1 cellular context compared by ENCODE assay signal in the genomic region with DNA sequence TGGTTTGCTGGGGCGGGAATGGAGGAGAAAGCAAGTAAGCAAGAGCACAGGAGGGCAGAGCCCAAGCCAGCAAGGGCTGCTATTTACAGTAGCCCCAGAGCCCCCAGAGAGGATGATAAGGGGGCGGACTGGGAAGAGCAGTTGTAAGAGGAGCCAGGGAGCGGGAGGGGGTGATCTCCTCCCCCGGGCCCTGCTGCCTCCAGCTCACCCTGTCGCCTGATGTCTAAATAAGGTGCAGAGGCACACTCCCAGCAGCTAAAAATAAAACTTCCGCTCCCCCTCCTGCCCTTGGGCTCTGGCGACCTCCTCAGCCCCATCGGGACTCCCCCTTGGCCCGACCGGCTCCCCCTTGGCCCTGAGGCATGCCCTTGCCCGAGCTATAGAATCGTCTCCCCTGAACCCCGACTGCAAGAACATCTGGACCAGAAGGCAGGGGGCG.
A peak's percentile ranks its signal among the peaks of the same experiment; 100 is the strongest.
TF ChIP-seq lines count a peak whose summit lies in the region.

No MANE protein-coding gene starts in this region.

TF ChIP-seq in GM12878, 131 proteins besides CTCF, POLR2A, EP300 and RAD21 (continues in another document):
- no peak for TF ChIP-seq PAX8 (IDR thresholded peaks at IDR 0.05)
- TF ChIP-seq SUPT20H (IDR thresholded peaks at IDR 0.05; ENCODE audit: borderline replicate concordance, control insufficient read depth, low read depth, low read length) = no peak
- no peak for TF ChIP-seq RELA (IDR thresholded peaks at IDR 0.05; ENCODE audit: borderline replicate concordance, partially characterized antibody)
- peak; percentile 27 for TF ChIP-seq SP1 (IDR thresholded peaks at IDR 0.05; ENCODE audit: low read depth, low read length)
- TF ChIP-seq, protein P1, sequence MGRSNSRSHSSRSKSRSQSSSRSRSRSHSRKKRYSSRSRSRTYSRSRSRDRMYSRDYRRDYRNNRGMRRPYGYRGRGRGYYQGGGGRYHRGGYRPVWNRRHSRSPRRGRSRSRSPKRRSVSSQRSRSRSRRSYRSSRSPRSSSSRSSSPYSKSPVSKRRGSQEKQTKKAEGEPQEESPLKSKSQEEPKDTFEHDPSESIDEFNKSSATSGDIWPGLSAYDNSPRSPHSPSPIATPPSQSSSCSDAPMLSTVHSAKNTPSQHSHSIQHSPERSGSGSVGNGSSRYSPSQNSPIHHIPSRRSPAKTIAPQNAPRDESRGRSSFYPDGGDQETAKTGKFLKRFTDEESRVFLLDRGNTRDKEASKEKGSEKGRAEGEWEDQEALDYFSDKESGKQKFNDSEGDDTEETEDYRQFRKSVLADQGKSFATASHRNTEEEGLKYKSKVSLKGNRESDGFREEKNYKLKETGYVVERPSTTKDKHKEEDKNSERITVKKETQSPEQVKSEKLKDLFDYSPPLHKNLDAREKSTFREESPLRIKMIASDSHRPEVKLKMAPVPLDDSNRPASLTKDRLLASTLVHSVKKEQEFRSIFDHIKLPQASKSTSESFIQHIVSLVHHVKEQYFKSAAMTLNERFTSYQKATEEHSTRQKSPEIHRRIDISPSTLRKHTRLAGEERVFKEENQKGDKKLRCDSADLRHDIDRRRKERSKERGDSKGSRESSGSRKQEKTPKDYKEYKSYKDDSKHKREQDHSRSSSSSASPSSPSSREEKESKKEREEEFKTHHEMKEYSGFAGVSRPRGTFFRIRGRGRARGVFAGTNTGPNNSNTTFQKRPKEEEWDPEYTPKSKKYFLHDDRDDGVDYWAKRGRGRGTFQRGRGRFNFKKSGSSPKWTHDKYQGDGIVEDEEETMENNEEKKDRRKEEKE (IDR thresholded peaks at IDR 0.05) = no peak
- TF ChIP-seq, protein P2, sequence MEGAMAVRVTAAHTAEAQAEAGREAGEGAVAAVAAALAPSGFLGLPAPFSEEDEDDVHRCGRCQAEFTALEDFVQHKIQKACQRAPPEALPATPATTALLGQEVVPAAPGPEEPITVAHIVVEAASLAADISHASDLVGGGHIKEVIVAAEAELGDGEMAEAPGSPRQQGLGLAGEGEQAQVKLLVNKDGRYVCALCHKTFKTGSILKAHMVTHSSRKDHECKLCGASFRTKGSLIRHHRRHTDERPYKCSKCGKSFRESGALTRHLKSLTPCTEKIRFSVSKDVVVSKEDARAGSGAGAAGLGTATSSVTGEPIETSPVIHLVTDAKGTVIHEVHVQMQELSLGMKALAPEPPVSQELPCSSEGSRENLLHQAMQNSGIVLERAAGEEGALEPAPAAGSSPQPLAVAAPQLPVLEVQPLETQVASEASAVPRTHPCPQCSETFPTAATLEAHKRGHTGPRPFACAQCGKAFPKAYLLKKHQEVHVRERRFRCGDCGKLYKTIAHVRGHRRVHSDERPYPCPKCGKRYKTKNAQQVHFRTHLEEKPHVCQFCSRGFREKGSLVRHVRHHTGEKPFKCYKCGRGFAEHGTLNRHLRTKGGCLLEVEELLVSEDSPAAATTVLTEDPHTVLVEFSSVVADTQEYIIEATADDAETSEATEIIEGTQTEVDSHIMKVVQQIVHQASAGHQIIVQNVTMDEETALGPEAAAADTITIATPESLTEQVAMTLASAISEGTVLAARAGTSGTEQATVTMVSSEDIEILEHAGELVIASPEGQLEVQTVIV (IDR thresholded peaks at IDR 0.05; ENCODE audit: borderline replicate concordance, partially characterized antibody) = no peak
- TF ChIP-seq BRCA1 (IDR thresholded peaks at IDR 0.05; ENCODE audit: low read depth, low read length) = no peak
- TF ChIP-seq ATF7 (IDR thresholded peaks at IDR 0.05; ENCODE audit: low read depth) = peak; percentile 57
- peak; percentile 21; the same call in 1 of the 2 replicates for TF ChIP-seq DPF2 (IDR thresholded peaks at IDR 0.05)
- TF ChIP-seq NFXL1 (IDR thresholded peaks at IDR 0.05; ENCODE audit: borderline replicate concordance) = no peak
- no peak for TF ChIP-seq JUNB (IDR thresholded peaks at IDR 0.05)
- TF ChIP-seq, protein P3, sequence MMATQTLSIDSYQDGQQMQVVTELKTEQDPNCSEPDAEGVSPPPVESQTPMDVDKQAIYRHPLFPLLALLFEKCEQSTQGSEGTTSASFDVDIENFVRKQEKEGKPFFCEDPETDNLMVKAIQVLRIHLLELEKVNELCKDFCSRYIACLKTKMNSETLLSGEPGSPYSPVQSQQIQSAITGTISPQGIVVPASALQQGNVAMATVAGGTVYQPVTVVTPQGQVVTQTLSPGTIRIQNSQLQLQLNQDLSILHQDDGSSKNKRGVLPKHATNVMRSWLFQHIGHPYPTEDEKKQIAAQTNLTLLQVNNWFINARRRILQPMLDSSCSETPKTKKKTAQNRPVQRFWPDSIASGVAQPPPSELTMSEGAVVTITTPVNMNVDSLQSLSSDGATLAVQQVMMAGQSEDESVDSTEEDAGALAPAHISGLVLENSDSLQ (IDR thresholded peaks at IDR 0.05) = no peak
- TF ChIP-seq, protein P4, sequence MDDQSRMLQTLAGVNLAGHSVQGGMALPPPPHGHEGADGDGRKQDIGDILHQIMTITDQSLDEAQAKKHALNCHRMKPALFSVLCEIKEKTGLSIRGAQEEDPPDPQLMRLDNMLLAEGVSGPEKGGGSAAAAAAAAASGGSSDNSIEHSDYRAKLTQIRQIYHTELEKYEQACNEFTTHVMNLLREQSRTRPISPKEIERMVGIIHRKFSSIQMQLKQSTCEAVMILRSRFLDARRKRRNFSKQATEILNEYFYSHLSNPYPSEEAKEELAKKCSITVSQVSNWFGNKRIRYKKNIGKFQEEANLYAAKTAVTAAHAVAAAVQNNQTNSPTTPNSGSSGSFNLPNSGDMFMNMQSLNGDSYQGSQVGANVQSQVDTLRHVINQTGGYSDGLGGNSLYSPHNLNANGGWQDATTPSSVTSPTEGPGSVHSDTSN (IDR thresholded peaks at IDR 0.05; ENCODE audit: insufficient replicate concordance, low read depth, low read length) = no peak
- TF ChIP-seq MTA3 (IDR thresholded peaks at IDR 0.05; ENCODE audit: borderline replicate concordance, low read length) = no peak
- TF ChIP-seq, protein P5, sequence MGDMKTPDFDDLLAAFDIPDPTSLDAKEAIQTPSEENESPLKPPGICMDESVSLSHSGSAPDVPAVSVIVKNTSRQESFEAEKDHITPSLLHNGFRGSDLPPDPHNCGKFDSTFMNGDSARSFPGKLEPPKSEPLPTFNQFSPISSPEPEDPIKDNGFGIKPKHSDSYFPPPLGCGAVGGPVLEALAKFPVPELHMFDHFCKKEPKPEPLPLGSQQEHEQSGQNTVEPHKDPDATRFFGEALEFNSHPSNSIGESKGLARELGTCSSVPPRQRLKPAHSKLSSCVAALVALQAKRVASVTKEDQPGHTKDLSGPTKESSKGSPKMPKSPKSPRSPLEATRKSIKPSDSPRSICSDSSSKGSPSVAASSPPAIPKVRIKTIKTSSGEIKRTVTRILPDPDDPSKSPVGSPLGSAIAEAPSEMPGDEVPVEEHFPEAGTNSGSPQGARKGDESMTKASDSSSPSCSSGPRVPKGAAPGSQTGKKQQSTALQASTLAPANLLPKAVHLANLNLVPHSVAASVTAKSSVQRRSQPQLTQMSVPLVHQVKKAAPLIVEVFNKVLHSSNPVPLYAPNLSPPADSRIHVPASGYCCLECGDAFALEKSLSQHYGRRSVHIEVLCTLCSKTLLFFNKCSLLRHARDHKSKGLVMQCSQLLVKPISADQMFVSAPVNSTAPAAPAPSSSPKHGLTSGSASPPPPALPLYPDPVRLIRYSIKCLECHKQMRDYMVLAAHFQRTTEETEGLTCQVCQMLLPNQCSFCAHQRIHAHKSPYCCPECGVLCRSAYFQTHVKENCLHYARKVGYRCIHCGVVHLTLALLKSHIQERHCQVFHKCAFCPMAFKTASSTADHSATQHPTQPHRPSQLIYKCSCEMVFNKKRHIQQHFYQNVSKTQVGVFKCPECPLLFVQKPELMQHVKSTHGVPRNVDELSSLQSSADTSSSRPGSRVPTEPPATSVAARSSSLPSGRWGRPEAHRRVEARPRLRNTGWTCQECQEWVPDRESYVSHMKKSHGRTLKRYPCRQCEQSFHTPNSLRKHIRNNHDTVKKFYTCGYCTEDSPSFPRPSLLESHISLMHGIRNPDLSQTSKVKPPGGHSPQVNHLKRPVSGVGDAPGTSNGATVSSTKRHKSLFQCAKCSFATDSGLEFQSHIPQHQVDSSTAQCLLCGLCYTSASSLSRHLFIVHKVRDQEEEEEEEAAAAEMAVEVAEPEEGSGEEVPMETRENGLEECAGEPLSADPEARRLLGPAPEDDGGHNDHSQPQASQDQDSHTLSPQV (IDR thresholded peaks at IDR 0.05) = no peak
- TF ChIP-seq, protein P6, sequence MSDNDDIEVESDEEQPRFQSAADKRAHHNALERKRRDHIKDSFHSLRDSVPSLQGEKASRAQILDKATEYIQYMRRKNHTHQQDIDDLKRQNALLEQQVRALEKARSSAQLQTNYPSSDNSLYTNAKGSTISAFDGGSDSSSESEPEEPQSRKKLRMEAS (IDR thresholded peaks at IDR 0.05; ENCODE audit: low read depth, low read length) = no peak
- TF ChIP-seq CBX3 (IDR thresholded peaks at IDR 0.05; ENCODE audit: borderline replicate concordance, low read depth) = no peak
- 0 out of 2 replicates have a peak, but pooled peaks have one; percentile 54 for TF ChIP-seq NBN (IDR thresholded peaks at IDR 0.05)
- TF ChIP-seq ZNF274 (IDR thresholded peaks at IDR 0.05; ENCODE audit: insufficient read depth, insufficient read length) = no peak
- TF ChIP-seq, protein P7, sequence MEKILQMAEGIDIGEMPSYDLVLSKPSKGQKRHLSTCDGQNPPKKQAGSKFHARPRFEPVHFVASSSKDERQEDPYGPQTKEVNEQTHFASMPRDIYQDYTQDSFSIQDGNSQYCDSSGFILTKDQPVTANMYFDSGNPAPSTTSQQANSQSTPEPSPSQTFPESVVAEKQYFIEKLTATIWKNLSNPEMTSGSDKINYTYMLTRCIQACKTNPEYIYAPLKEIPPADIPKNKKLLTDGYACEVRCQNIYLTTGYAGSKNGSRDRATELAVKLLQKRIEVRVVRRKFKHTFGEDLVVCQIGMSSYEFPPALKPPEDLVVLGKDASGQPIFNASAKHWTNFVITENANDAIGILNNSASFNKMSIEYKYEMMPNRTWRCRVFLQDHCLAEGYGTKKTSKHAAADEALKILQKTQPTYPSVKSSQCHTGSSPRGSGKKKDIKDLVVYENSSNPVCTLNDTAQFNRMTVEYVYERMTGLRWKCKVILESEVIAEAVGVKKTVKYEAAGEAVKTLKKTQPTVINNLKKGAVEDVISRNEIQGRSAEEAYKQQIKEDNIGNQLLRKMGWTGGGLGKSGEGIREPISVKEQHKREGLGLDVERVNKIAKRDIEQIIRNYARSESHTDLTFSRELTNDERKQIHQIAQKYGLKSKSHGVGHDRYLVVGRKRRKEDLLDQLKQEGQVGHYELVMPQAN (conservative IDR thresholded peaks at IDR 0.05) = no peak
- TF ChIP-seq FOXM1 (IDR thresholded peaks at IDR 0.05; ENCODE audit: low read depth, low read length) = no peak
- no peak for TF ChIP-seq SPI1 (IDR thresholded peaks at IDR 0.05; ENCODE audit: borderline replicate concordance, insufficient read depth, low read depth, low read length)
- 0 out of 2 replicates have a peak, but pooled peaks have one; percentile 16 for TF ChIP-seq TCF12 (IDR thresholded peaks at IDR 0.05; ENCODE audit: low read depth, low read length)
- TF ChIP-seq MYB (IDR thresholded peaks at IDR 0.05; ENCODE audit: borderline replicate concordance, low read depth, low read length) = no peak
- TF ChIP-seq ETV6 (conservative IDR thresholded peaks at IDR 0.05 in 1 of 2, IDR thresholded peaks at IDR 0.05 in 1 of 2; ENCODE audit: borderline replicate concordance in 1 of 2, low read depth in 1 of 2) = no peak; a peak in 1 of 4 replicates
- TF ChIP-seq, protein P8, sequence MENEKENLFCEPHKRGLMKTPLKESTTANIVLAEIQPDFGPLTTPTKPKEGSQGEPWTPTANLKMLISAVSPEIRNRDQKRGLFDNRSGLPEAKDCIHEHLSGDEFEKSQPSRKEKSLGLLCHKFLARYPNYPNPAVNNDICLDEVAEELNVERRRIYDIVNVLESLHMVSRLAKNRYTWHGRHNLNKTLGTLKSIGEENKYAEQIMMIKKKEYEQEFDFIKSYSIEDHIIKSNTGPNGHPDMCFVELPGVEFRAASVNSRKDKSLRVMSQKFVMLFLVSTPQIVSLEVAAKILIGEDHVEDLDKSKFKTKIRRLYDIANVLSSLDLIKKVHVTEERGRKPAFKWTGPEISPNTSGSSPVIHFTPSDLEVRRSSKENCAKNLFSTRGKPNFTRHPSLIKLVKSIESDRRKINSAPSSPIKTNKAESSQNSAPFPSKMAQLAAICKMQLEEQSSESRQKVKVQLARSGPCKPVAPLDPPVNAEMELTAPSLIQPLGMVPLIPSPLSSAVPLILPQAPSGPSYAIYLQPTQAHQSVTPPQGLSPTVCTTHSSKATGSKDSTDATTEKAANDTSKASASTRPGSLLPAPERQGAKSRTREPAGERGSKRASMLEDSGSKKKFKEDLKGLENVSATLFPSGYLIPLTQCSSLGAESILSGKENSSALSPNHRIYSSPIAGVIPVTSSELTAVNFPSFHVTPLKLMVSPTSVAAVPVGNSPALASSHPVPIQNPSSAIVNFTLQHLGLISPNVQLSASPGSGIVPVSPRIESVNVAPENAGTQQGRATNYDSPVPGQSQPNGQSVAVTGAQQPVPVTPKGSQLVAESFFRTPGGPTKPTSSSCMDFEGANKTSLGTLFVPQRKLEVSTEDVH (IDR thresholded peaks at IDR 0.05; ENCODE audit: low read depth, partially characterized antibody) = no peak
- TF ChIP-seq STAT1 (conservative IDR thresholded peaks at IDR 0.05) = no peak
- TF ChIP-seq LARP7 (IDR thresholded peaks at IDR 0.05) = no peak
- TF ChIP-seq CHD2 (IDR thresholded peaks at IDR 0.05; ENCODE audit: borderline replicate concordance, low read depth, low read length) = no peak
- TF ChIP-seq, protein P9, sequence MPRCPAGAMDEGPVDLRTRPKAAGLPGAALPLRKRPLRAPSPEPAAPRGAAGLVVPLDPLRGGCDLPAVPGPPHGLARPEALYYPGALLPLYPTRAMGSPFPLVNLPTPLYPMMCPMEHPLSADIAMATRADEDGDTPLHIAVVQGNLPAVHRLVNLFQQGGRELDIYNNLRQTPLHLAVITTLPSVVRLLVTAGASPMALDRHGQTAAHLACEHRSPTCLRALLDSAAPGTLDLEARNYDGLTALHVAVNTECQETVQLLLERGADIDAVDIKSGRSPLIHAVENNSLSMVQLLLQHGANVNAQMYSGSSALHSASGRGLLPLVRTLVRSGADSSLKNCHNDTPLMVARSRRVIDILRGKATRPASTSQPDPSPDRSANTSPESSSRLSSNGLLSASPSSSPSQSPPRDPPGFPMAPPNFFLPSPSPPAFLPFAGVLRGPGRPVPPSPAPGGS (IDR thresholded peaks at IDR 0.05; ENCODE audit: borderline replicate concordance, insufficient read depth, low read depth, low read length, poor library complexity, severe bottlenecking) = no peak
- no peak for TF ChIP-seq RCOR1 (conservative IDR thresholded peaks at IDR 0.05; ENCODE audit: low read depth, low read length)
- TF ChIP-seq, protein P10, sequence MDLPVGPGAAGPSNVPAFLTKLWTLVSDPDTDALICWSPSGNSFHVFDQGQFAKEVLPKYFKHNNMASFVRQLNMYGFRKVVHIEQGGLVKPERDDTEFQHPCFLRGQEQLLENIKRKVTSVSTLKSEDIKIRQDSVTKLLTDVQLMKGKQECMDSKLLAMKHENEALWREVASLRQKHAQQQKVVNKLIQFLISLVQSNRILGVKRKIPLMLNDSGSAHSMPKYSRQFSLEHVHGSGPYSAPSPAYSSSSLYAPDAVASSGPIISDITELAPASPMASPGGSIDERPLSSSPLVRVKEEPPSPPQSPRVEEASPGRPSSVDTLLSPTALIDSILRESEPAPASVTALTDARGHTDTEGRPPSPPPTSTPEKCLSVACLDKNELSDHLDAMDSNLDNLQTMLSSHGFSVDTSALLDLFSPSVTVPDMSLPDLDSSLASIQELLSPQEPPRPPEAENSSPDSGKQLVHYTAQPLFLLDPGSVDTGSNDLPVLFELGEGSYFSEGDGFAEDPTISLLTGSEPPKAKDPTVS (IDR thresholded peaks at IDR 0.05; ENCODE audit: low read depth, low read length) = no peak
